Comparison of ENCODE assay signal across 1 cellular context in the genomic region with DNA sequence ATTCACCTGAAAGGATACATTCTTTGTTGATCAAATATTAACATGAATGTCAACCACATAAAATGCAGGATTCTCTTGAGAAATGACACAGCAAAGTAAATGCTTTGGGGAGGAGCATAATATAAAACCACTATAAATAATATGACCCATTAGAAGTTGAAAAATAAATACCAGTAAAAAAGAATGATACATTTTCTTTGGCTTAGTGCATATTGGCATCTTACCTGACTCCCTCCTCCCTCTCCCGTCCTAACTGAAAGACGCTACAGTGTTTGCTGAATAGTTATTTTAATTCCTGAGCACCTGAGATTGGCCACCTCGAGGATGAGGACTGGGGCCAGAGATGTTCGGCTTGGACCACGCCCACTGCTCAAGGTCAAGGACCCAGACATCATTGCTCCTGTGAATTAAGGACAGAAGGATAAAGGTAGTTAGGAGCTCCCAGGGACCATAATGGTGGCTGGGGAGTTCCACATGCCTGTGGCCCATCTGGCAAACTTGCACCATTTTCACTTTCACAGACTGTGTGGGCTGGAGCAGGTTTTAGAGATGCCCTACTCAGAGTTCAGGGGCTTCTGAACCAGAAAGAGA.
TF ChIP-seq lines count a peak whose summit lies in the region.

No MANE protein-coding gene starts in this region.

TF ChIP-seq in HepG2, 621 proteins besides CTCF, POLR2A, EP300 and RAD21:
- TF ChIP-seq YEATS2 (CRISPR knock-in tag; IDR thresholded peaks at IDR 0.05; ENCODE audit: borderline replicate concordance) = no peak
- TF ChIP-seq CBX1 (IDR thresholded peaks at IDR 0.05; ENCODE audit: low read depth) = no peak
- peak; percentile 27 for TF ChIP-seq RBM22 (optimal IDR thresholded peaks at IDR 0.05; ENCODE audit: low read length)
- TF ChIP-seq ZFP41 (CRISPR knock-in tag; IDR thresholded peaks at IDR 0.05; ENCODE audit: borderline replicate concordance) = no peak
